22 cellular contexts compared by ENCODE assay signal in genomic region chr3:15164356-15164755, GRCh38.
"Had no signal": no experiment of that assay in that cellular context is flagged by ENCODE, and none has a peak within 500 bp of the region (broad histone marks: within the 10 kb centered on the region; RNA-seq: fewer than 3 reads in every experiment).

No MANE protein-coding gene starts in this region.

- H3K27me3 Mint-ChIP-seq: stimulated activated naive CD8-positive, alpha-beta T cell treated with anti-CD3 and anti-CD28 coated beads, Interleukin-15, Interleukin-2, amounts not matched to agents 100 ng/mL and 50 ng/mL, for 24 hours had no signal

- ATAC-seq: activated CD8-positive, alpha-beta memory T cell treated with anti-CD3 and anti-CD28 coated beads, Interleukin-2, amount 10 ng/mL, durations not matched to agents 7 days and 5 days; left colon had no signal

- DNase-seq: activated CD4-positive, alpha-beta memory T cell treated with anti-CD3 and anti-CD28 coated beads, Interleukin-2, amount 10 ng/mL, durations not matched to agents 7 days and 5 days; activated CD8-positive, alpha-beta memory T cell treated with anti-CD3 and anti-CD28 coated beads, Interleukin-2, amount 10 ng/mL, durations not matched to agents 7 days and 5 days; activated naive CD4-positive, alpha-beta T cell treated with Interleukin-2 at 50 U/mL for 16 hours; activated naive CD8-positive, alpha-beta T cell treated with anti-CD3 and anti-CD28 coated beads, Interleukin-2, amount 10 ng/mL, durations not matched to agents 7 days and 5 days; activated T-cell treated with anti-CD3 and anti-CD28 coated beads, Interleukin-2, amount 50 U/mL, for 24 hours; caudate nucleus; erythroblast; foreskin melanocyte; glutamatergic neuron; hippocampal formation; left colon; nephron progenitor cell; nucleus accumbens; stimulated activated CD4-positive, alpha-beta T cell treated with anti-CD3 and anti-CD28 coated beads, Interleukin-12 subunit alpha, Interleukin-12 subunit beta, amount 100 ng/mL, for 4 hours; stimulated activated CD4-positive, alpha-beta T cell treated with anti-CD3 and anti-CD28 coated beads, Interleukin-2, amount 100 ng/mL, for 24 hours; T-helper 2 cell; uterus had no signal

- H3K9me3 Mint-ChIP-seq: activated CD4-positive, alpha-beta memory T cell treated with anti-CD3 and anti-CD28 coated beads, Interleukin-2, amount 10 ng/mL, durations not matched to agents 7 days and 5 days; activated naive CD8-positive, alpha-beta T cell treated with anti-CD3 and anti-CD28 coated beads, Interleukin-2, amount 10 ng/mL, durations not matched to agents 7 days and 5 days; activated T-cell treated with anti-CD3 and anti-CD28 coated beads, Interleukin-2, amount 50 U/mL, for 24 hours; activated T-helper 2 cell treated with anti-CD3 and anti-CD28 coated beads, Interferon-gamma antibody, Interleukin-2, Interleukin-4, amounts not matched to agents 10 μg/mL and 5 μg/mL and 100 μg/mL, durations not matched to agents 14 hours and 24 hours and 36 hours; stimulated activated naive CD8-positive, alpha-beta T cell treated with anti-CD3 and anti-CD28 coated beads, Interleukin-15, Interleukin-2, amounts not matched to agents 100 ng/mL and 50 ng/mL, for 24 hours had no signal

- H3K4me1 Mint-ChIP-seq: nephron progenitor cell had no signal

- H3K36me3 Mint-ChIP-seq: activated CD8-positive, alpha-beta memory T cell treated with anti-CD3 and anti-CD28 coated beads, Interleukin-2, amount 10 ng/mL, durations not matched to agents 7 days and 5 days; activated naive CD8-positive, alpha-beta T cell treated with anti-CD3 and anti-CD28 coated beads, Interleukin-2, amount 10 ng/mL, durations not matched to agents 7 days and 5 days; brain had no signal

- H3K27ac Mint-ChIP-seq: activated CD4-positive, alpha-beta memory T cell treated with anti-CD3 and anti-CD28 coated beads, Interleukin-2, amount 10 ng/mL, durations not matched to agents 7 days and 5 days; activated CD8-positive, alpha-beta memory T cell treated with anti-CD3 and anti-CD28 coated beads, Interleukin-2, amount 10 ng/mL, durations not matched to agents 7 days and 5 days; activated naive CD8-positive, alpha-beta T cell treated with anti-CD3 and anti-CD28 coated beads, Interleukin-2, amount 10 ng/mL, durations not matched to agents 7 days and 5 days; activated T-cell treated with anti-CD3 and anti-CD28 coated beads, Interleukin-2, amount 50 U/mL, for 24 hours; activated T-helper 2 cell treated with anti-CD3 and anti-CD28 coated beads, Interferon-gamma antibody, Interleukin-2, Interleukin-4, amounts not matched to agents 10 μg/mL and 5 μg/mL and 100 μg/mL, durations not matched to agents 14 hours and 24 hours and 36 hours; brain; nephron progenitor cell; stimulated activated naive CD8-positive, alpha-beta T cell treated with anti-CD3 and anti-CD28 coated beads, Interleukin-15, Interleukin-2, amounts not matched to agents 100 ng/mL and 50 ng/mL, for 24 hours had no signal

- H3K4me3 Mint-ChIP-seq: activated CD4-positive, alpha-beta memory T cell treated with anti-CD3 and anti-CD28 coated beads, Interleukin-2, amount 10 ng/mL, durations not matched to agents 7 days and 5 days; activated CD8-positive, alpha-beta memory T cell treated with anti-CD3 and anti-CD28 coated beads, Interleukin-2, amount 10 ng/mL, durations not matched to agents 7 days and 5 days; activated naive CD8-positive, alpha-beta T cell treated with anti-CD3 and anti-CD28 coated beads, Interleukin-2, amount 10 ng/mL, durations not matched to agents 7 days and 5 days; activated T-cell treated with anti-CD3 and anti-CD28 coated beads, Interleukin-2, amount 50 U/mL, for 24 hours; brain; nephron progenitor cell; stimulated activated naive CD8-positive, alpha-beta T cell treated with anti-CD3 and anti-CD28 coated beads, Interleukin-15, Interleukin-2, amounts not matched to agents 100 ng/mL and 50 ng/mL, for 24 hours had no signal

- H3K4me3 ChIP-seq: lung, tibial nerve, uterus had no signal
